Comparison of ENCODE assay signal across 35 cellular contexts in the genomic region with DNA sequence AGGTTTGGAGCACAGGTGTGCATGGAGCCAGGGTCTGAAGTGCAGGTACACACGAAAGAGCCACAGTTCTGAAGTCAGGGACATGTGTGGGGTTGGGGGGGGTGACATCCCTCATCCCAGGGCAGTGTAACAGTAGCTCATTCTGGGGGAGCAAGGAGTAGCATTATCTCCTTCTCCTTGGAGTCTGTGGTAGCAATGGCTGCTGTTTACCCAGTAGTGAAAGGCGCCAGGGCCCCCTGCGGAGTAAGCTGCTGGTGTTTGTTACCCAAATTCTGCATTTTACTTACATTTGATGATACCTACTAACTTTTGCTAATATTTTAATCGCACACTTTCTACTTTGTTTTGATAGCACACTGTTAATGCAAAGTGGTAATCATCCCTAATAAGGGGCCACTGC.
"Had no signal": no experiment of that assay in that cellular context is flagged by ENCODE, and none has a peak within 500 bp of the region (broad histone marks: within the 10 kb centered on the region; RNA-seq: fewer than 3 reads in every experiment).

No MANE protein-coding gene starts in this region.

- H3K4me3 ChIP-seq: ascending aorta had no signal

- FAIRE-seq: TTC549 had no signal

- H3K27ac Mint-ChIP-seq: activated CD4-positive, alpha-beta memory T cell treated with anti-CD3 and anti-CD28 coated beads, Interleukin-2, amount 10 ng/mL, durations not matched to agents 7 days and 5 days; activated CD4-positive, alpha-beta T cell treated with anti-CD3 and anti-CD28 coated beads for 36 hours; activated CD4-positive, alpha-beta T cell treated with anti-CD3 and anti-CD28 coated beads, Interleukin-2, amount 10 ng/mL, durations not matched to agents 7 days and 5 days; activated CD8-positive, alpha-beta memory T cell treated with anti-CD3 and anti-CD28 coated beads, Interleukin-2, amount 10 ng/mL, durations not matched to agents 7 days and 5 days; activated CD8-positive, alpha-beta T cell treated with anti-CD3 and anti-CD28 coated beads, Interleukin-2, amount 10 ng/mL, durations not matched to agents 7 days and 5 days; activated naive CD4-positive, alpha-beta T cell treated with anti-CD3 and anti-CD28 coated beads, Interleukin-2, amount 10 ng/mL, durations not matched to agents 7 days and 5 days; activated naive CD4-positive, alpha-beta T cell treated with anti-CD3 and anti-CD28 coated beads, Interleukin-2, amount 50 U/mL, for 24 hours; activated naive CD8-positive, alpha-beta T cell; activated naive CD8-positive, alpha-beta T cell treated with anti-CD3 and anti-CD28 coated beads, Interleukin-2, amount 10 ng/mL, durations not matched to agents 7 days and 5 days; activated naive CD8-positive, alpha-beta T cell treated with anti-CD3 and anti-CD28 coated beads, Interleukin-2, amount 50 U/mL, for 24 hours; activated T-cell treated with anti-CD3 and anti-CD28 coated beads, Interleukin-2, amount 50 U/mL, for 24 hours; activated T-helper 2 cell treated with anti-CD3 and anti-CD28 coated beads, Interferon-gamma antibody, Interleukin-2, Interleukin-4, amounts not matched to agents 10 μg/mL and 5 μg/mL and 100 μg/mL, durations not matched to agents 14 hours and 24 hours and 36 hours; brain; T-helper 1 cell treated with Interleukin-12 subunit alpha and Interleukin-12 subunit beta and Interleukin-4 antibody, amounts not matched to agents 30 μg/mL and 1 μg/mL, for 36 hours; T-helper 2 cell treated with Interferon-gamma antibody and Interleukin-4, amounts not matched to agents 5 μg/mL and 100 μg/mL, for 36 hours had no signal

- DNase-seq: activated CD4-positive, alpha-beta memory T cell treated with anti-CD3 and anti-CD28 coated beads, Interleukin-2, amount 10 ng/mL, durations not matched to agents 7 days and 5 days; activated CD4-positive, alpha-beta T cell treated with anti-CD3 and anti-CD28 coated beads for 1 hour; activated CD4-positive, alpha-beta T cell treated with anti-CD3 and anti-CD28 coated beads for 36 hours; activated CD4-positive, alpha-beta T cell treated with anti-CD3 and anti-CD28 coated beads for 48 hours; activated CD4-positive, alpha-beta T cell treated with anti-CD3 and anti-CD28 coated beads, Interleukin-2, amount 10 ng/mL, durations not matched to agents 7 days and 5 days; activated CD4-positive, alpha-beta T cell treated with anti-CD3 and anti-CD28 coated beads, Interleukin-2, amount 50 U/mL, for 48 hours; activated CD4-positive, CD25-positive, alpha-beta regulatory T cell; activated CD8-positive, alpha-beta memory T cell treated with anti-CD3 and anti-CD28 coated beads for 24 hours; activated CD8-positive, alpha-beta memory T cell treated with anti-CD3 and anti-CD28 coated beads, Interleukin-2, amount 10 ng/mL, durations not matched to agents 7 days and 5 days; activated CD8-positive, alpha-beta memory T cell treated with anti-CD3 and anti-CD28 coated beads, Interleukin-2, amount 50 U/mL, for 48 hours; activated CD8-positive, alpha-beta T cell treated with anti-CD3 and anti-CD28 coated beads, Interleukin-2, amount 10 ng/mL, durations not matched to agents 7 days and 5 days; activated effector memory CD4-positive, alpha-beta T cell treated with Interleukin-2 at 50 U/mL for 16 hours; activated gamma-delta T cell; activated naive CD4-positive, alpha-beta T cell treated with anti-CD3 and anti-CD28 coated beads, Interleukin-2, amount 10 ng/mL, durations not matched to agents 7 days and 5 days; activated naive CD4-positive, alpha-beta T cell treated with Interleukin-2 at 50 U/mL for 16 hours; activated naive CD8-positive, alpha-beta T cell treated with anti-CD3 and anti-CD28 coated beads, Interleukin-2, amount 10 ng/mL, durations not matched to agents 7 days and 5 days; activated naive CD8-positive, alpha-beta T cell treated with anti-CD3 and anti-CD28 coated beads, Interleukin-2, amount 50 U/mL, for 24 hours; activated T-cell treated with anti-CD3 and anti-CD28 coated beads, Interleukin-2, amount 50 U/mL, for 24 hours; activated T-cell treated with anti-CD3 and anti-CD28 coated beads, Interleukin-2, amount 50 U/mL, for 48 hours; amygdala; anterior cingulate cortex; central memory CD4-positive, alpha-beta T cell; T-helper 1 cell; T-helper 2 cell; T-helper 9 cell had no signal

- H3K36me3 Mint-ChIP-seq: activated CD8-positive, alpha-beta memory T cell treated with anti-CD3 and anti-CD28 coated beads, Interleukin-2, amount 10 ng/mL, durations not matched to agents 7 days and 5 days; activated naive CD4-positive, alpha-beta T cell treated with anti-CD3 and anti-CD28 coated beads, Interleukin-2, amount 10 ng/mL, durations not matched to agents 7 days and 5 days; brain had no signal

- H3K4me1 Mint-ChIP-seq: activated CD4-positive, alpha-beta memory T cell treated with anti-CD3 and anti-CD28 coated beads, Interleukin-2, amount 10 ng/mL, durations not matched to agents 7 days and 5 days; activated CD4-positive, alpha-beta T cell treated with anti-CD3 and anti-CD28 coated beads for 36 hours; activated CD4-positive, alpha-beta T cell treated with anti-CD3 and anti-CD28 coated beads, Interleukin-2, amount 10 ng/mL, durations not matched to agents 7 days and 5 days; activated CD8-positive, alpha-beta memory T cell treated with anti-CD3 and anti-CD28 coated beads, Interleukin-2, amount 10 ng/mL, durations not matched to agents 7 days and 5 days; activated naive CD4-positive, alpha-beta T cell treated with anti-CD3 and anti-CD28 coated beads, Interleukin-2, amount 10 ng/mL, durations not matched to agents 7 days and 5 days; activated naive CD4-positive, alpha-beta T cell treated with anti-CD3 and anti-CD28 coated beads, Interleukin-2, amount 50 U/mL, for 24 hours; activated naive CD8-positive, alpha-beta T cell treated with anti-CD3 and anti-CD28 coated beads, Interleukin-2, amount 10 ng/mL, durations not matched to agents 7 days and 5 days; activated naive CD8-positive, alpha-beta T cell treated with anti-CD3 and anti-CD28 coated beads, Interleukin-2, amount 50 U/mL, for 24 hours; brain had no signal

- H3K4me3 Mint-ChIP-seq: activated CD4-positive, alpha-beta memory T cell treated with anti-CD3 and anti-CD28 coated beads, Interleukin-2, amount 10 ng/mL, durations not matched to agents 7 days and 5 days; activated CD4-positive, alpha-beta T cell treated with anti-CD3 and anti-CD28 coated beads for 36 hours; activated CD4-positive, alpha-beta T cell treated with anti-CD3 and anti-CD28 coated beads, Interleukin-2, amount 10 ng/mL, durations not matched to agents 7 days and 5 days; activated CD8-positive, alpha-beta memory T cell treated with anti-CD3 and anti-CD28 coated beads, Interleukin-2, amount 10 ng/mL, durations not matched to agents 7 days and 5 days; activated CD8-positive, alpha-beta T cell treated with anti-CD3 and anti-CD28 coated beads, Interleukin-2, amount 10 ng/mL, durations not matched to agents 7 days and 5 days; activated naive CD4-positive, alpha-beta T cell treated with anti-CD3 and anti-CD28 coated beads, Interleukin-2, amount 10 ng/mL, durations not matched to agents 7 days and 5 days; activated naive CD4-positive, alpha-beta T cell treated with anti-CD3 and anti-CD28 coated beads, Interleukin-2, amount 50 U/mL, for 24 hours; activated naive CD8-positive, alpha-beta T cell; activated naive CD8-positive, alpha-beta T cell treated with anti-CD3 and anti-CD28 coated beads, Interleukin-2, amount 10 ng/mL, durations not matched to agents 7 days and 5 days; activated naive CD8-positive, alpha-beta T cell treated with anti-CD3 and anti-CD28 coated beads, Interleukin-2, amount 50 U/mL, for 24 hours; activated T-cell treated with anti-CD3 and anti-CD28 coated beads, Interleukin-2, amount 50 U/mL, for 24 hours; brain; T-helper 1 cell treated with Interleukin-12 subunit alpha and Interleukin-12 subunit beta and Interleukin-4 antibody, amounts not matched to agents 30 μg/mL and 1 μg/mL, for 36 hours; T-helper 2 cell treated with Interferon-gamma antibody and Interleukin-4, amounts not matched to agents 5 μg/mL and 100 μg/mL, for 36 hours had no signal

- H3K27me3 Mint-ChIP-seq: activated CD4-positive, alpha-beta memory T cell treated with anti-CD3 and anti-CD28 coated beads, Interleukin-2, amount 10 ng/mL, durations not matched to agents 7 days and 5 days; activated CD4-positive, alpha-beta T cell treated with anti-CD3 and anti-CD28 coated beads for 36 hours; activated CD4-positive, alpha-beta T cell treated with anti-CD3 and anti-CD28 coated beads, Interleukin-2, amount 10 ng/mL, durations not matched to agents 7 days and 5 days; activated CD8-positive, alpha-beta memory T cell treated with anti-CD3 and anti-CD28 coated beads, Interleukin-2, amount 10 ng/mL, durations not matched to agents 7 days and 5 days; activated naive CD4-positive, alpha-beta T cell treated with anti-CD3 and anti-CD28 coated beads, Interleukin-2, amount 10 ng/mL, durations not matched to agents 7 days and 5 days; activated naive CD8-positive, alpha-beta T cell; activated naive CD8-positive, alpha-beta T cell treated with anti-CD3 and anti-CD28 coated beads, Interleukin-2, amount 10 ng/mL, durations not matched to agents 7 days and 5 days; activated T-cell treated with anti-CD3 and anti-CD28 coated beads, Interleukin-2, amount 50 U/mL, for 24 hours had no signal

- H3K36me3 ChIP-seq: ascending aorta had no signal

- ATAC-seq: activated CD4-positive, alpha-beta T cell treated with anti-CD3 and anti-CD28 coated beads for 36 hours; activated CD4-positive, CD25-positive, alpha-beta regulatory T cell treated with anti-CD3 and anti-CD28 coated beads, Interleukin-2, amount 50 U/mL, for 24 hours; activated CD8-positive, alpha-beta memory T cell treated with anti-CD3 and anti-CD28 coated beads, Interleukin-2, amount 10 ng/mL, durations not matched to agents 7 days and 5 days; activated CD8-positive, alpha-beta T cell treated with anti-CD3 and anti-CD28 coated beads, Interleukin-2, amount 10 ng/mL, durations not matched to agents 7 days and 5 days; activated naive CD8-positive, alpha-beta T cell treated with anti-CD3 and anti-CD28 coated beads, Interleukin-2, amount 50 U/mL, for 24 hours had no signal

- H3K27ac ChIP-seq: ascending aorta, VCaP had no signal

- H3K27me3 ChIP-seq: ascending aorta had no signal

- H3K4me1 ChIP-seq: ascending aorta had no signal
